In the genomic region with DNA sequence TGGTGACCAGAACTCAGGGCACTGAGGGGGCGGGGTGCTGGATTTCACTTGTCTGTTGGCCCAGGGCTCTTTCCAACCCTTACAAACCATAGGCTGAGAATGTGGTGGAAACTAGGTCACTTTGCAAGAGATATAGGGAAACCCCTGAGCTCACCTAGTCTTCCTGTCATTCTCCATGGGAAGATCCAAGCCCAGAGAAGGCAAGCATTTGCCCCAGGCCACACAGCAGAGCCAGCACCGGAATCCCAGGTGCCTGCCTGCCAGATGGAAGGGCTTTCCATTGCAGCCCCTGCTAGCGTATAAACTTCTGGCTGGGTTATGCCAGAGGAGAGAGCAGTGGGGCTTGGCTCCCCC, we compare ENCODE assay signal across 1 cellular context.
TF ChIP-seq lines count a peak whose summit lies in the region.

No MANE protein-coding gene starts in this region.

TF ChIP-seq in K562, 482 proteins besides CTCF, POLR2A, EP300 and RAD21 (continues in another document):
- no peak for TF ChIP-seq TEAD1 (CRISPR knock-in tag; IDR thresholded peaks at IDR 0.05)
- no peak for TF ChIP-seq PHF8 (IDR thresholded peaks at IDR 0.05; ENCODE audit: borderline replicate concordance, low read length)
- peak; percentile 79 for TF ChIP-seq BCOR (IDR thresholded peaks at IDR 0.05)
- no peak for TF ChIP-seq SP2 (IDR thresholded peaks at IDR 0.05; ENCODE audit: extremely low read depth, low read depth, low read length, poor library complexity, severe bottlenecking)
- TF ChIP-seq, protein P1, sequence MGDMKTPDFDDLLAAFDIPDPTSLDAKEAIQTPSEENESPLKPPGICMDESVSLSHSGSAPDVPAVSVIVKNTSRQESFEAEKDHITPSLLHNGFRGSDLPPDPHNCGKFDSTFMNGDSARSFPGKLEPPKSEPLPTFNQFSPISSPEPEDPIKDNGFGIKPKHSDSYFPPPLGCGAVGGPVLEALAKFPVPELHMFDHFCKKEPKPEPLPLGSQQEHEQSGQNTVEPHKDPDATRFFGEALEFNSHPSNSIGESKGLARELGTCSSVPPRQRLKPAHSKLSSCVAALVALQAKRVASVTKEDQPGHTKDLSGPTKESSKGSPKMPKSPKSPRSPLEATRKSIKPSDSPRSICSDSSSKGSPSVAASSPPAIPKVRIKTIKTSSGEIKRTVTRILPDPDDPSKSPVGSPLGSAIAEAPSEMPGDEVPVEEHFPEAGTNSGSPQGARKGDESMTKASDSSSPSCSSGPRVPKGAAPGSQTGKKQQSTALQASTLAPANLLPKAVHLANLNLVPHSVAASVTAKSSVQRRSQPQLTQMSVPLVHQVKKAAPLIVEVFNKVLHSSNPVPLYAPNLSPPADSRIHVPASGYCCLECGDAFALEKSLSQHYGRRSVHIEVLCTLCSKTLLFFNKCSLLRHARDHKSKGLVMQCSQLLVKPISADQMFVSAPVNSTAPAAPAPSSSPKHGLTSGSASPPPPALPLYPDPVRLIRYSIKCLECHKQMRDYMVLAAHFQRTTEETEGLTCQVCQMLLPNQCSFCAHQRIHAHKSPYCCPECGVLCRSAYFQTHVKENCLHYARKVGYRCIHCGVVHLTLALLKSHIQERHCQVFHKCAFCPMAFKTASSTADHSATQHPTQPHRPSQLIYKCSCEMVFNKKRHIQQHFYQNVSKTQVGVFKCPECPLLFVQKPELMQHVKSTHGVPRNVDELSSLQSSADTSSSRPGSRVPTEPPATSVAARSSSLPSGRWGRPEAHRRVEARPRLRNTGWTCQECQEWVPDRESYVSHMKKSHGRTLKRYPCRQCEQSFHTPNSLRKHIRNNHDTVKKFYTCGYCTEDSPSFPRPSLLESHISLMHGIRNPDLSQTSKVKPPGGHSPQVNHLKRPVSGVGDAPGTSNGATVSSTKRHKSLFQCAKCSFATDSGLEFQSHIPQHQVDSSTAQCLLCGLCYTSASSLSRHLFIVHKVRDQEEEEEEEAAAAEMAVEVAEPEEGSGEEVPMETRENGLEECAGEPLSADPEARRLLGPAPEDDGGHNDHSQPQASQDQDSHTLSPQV (IDR thresholded peaks at IDR 0.05), result no peak
- TF ChIP-seq NFE2L1 (tag; IDR thresholded peaks at IDR 0.05; ENCODE audit: borderline replicate concordance, low read depth), result no peak
- TF ChIP-seq RBBP5 (IDR thresholded peaks at IDR 0.05; ENCODE audit: borderline replicate concordance, insufficient read depth, low read length, poor library complexity, severe bottlenecking), result no peak
- TF ChIP-seq CHD2 (IDR thresholded peaks at IDR 0.05; ENCODE audit: low read depth, low read length), result no peak
- no peak for TF ChIP-seq KAT8 (IDR thresholded peaks at IDR 0.05; ENCODE audit: low read depth)
- no peak for TF ChIP-seq ZNF436 (CRISPR knock-in tag; IDR thresholded peaks at IDR 0.05)
- TF ChIP-seq ILF3 (IDR thresholded peaks at IDR 0.05; ENCODE audit: borderline replicate concordance), result no peak
- TF ChIP-seq U2AF2 (optimal IDR thresholded peaks at IDR 0.05; ENCODE audit: low read depth, low read length), result no peak
- no peak for TF ChIP-seq CBX1 (IDR thresholded peaks at IDR 0.05; ENCODE audit: low read depth)
- TF ChIP-seq, protein P2, sequence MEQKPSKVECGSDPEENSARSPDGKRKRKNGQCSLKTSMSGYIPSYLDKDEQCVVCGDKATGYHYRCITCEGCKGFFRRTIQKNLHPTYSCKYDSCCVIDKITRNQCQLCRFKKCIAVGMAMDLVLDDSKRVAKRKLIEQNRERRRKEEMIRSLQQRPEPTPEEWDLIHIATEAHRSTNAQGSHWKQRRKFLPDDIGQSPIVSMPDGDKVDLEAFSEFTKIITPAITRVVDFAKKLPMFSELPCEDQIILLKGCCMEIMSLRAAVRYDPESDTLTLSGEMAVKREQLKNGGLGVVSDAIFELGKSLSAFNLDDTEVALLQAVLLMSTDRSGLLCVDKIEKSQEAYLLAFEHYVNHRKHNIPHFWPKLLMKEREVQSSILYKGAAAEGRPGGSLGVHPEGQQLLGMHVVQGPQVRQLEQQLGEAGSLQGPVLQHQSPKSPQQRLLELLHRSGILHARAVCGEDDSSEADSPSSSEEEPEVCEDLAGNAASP (IDR thresholded peaks at IDR 0.05), result no peak
- TF ChIP-seq DMBX1 (CRISPR knock-in tag; IDR thresholded peaks at IDR 0.05; ENCODE audit: borderline replicate concordance), result no peak
- TF ChIP-seq, protein P3, sequence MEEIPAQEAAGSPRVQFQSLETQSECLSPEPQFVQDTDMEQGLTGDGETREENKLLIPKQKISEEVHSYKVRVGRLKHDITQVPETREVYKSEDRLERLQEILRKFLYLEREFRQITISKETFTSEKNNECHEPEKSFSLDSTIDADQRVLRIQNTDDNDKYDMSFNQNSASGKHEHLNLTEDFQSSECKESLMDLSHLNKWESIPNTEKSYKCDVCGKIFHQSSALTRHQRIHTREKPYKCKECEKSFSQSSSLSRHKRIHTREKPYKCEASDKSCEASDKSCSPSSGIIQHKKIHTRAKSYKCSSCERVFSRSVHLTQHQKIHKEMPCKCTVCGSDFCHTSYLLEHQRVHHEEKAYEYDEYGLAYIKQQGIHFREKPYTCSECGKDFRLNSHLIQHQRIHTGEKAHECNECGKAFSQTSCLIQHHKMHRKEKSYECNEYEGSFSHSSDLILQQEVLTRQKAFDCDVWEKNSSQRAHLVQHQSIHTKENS (CRISPR knock-in tag; IDR thresholded peaks at IDR 0.05), result no peak
- TF ChIP-seq SMAD4 (CRISPR knock-in tag; conservative IDR thresholded peaks at IDR 0.05), result no peak
- no peak for TF ChIP-seq ZKSCAN8 (CRISPR knock-in tag; IDR thresholded peaks at IDR 0.05)
- no peak for TF ChIP-seq ZFP1 (CRISPR knock-in tag; IDR thresholded peaks at IDR 0.05)
- no peak for TF ChIP-seq SREBF2 (CRISPR knock-in tag; IDR thresholded peaks at IDR 0.05)
- TF ChIP-seq ZNF668 (CRISPR knock-in tag; IDR thresholded peaks at IDR 0.05), result no peak
- TF ChIP-seq ZFP36 (IDR thresholded peaks at IDR 0.05; ENCODE audit: low read depth, low read length, partially characterized antibody), result peak; percentile 83
- TF ChIP-seq, protein P4, sequence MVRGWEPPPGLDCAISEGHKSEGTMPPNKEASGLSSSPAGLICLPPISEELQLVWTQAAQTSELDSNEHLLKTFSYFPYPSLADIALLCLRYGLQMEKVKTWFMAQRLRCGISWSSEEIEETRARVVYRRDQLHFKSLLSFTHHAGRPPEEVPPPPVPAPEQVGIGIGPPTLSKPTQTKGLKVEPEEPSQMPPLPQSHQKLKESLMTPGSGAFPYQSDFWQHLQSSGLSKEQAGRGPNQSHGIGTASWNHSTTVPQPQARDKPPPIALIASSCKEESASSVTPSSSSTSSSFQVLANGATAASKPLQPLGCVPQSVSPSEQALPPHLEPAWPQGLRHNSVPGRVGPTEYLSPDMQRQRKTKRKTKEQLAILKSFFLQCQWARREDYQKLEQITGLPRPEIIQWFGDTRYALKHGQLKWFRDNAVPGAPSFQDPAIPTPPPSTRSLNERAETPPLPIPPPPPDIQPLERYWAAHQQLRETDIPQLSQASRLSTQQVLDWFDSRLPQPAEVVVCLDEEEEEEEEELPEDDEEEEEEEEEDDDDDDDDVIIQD (CRISPR knock-in tag; IDR thresholded peaks at IDR 0.05), result no peak
- TF ChIP-seq SNIP1 (IDR thresholded peaks at IDR 0.05; ENCODE audit: low read depth), result no peak
- TF ChIP-seq BRF1 (IDR thresholded peaks at IDR 0.05; ENCODE audit: borderline replicate concordance, extremely low read depth, insufficient read length), result no peak
- TF ChIP-seq, protein P5, sequence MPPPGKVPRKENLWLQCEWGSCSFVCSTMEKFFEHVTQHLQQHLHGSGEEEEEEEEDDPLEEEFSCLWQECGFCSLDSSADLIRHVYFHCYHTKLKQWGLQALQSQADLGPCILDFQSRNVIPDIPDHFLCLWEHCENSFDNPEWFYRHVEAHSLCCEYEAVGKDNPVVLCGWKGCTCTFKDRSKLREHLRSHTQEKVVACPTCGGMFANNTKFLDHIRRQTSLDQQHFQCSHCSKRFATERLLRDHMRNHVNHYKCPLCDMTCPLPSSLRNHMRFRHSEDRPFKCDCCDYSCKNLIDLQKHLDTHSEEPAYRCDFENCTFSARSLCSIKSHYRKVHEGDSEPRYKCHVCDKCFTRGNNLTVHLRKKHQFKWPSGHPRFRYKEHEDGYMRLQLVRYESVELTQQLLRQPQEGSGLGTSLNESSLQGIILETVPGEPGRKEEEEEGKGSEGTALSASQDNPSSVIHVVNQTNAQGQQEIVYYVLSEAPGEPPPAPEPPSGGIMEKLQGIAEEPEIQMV (tag; conservative IDR thresholded peaks at IDR 0.05; ENCODE audit: low read depth), result no peak
- TF ChIP-seq ZNF707 (CRISPR knock-in tag; conservative IDR thresholded peaks at IDR 0.05), result no peak
- TF ChIP-seq, protein P6, sequence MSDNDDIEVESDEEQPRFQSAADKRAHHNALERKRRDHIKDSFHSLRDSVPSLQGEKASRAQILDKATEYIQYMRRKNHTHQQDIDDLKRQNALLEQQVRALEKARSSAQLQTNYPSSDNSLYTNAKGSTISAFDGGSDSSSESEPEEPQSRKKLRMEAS (CRISPR knock-in tag; IDR thresholded peaks at IDR 0.05), result no peak
- no peak for TF ChIP-seq MAFF (IDR thresholded peaks at IDR 0.05; ENCODE audit: low read length)
- TF ChIP-seq PHF20 (IDR thresholded peaks at IDR 0.05; ENCODE audit: partially characterized antibody), result no peak
- TF ChIP-seq, protein P7, sequence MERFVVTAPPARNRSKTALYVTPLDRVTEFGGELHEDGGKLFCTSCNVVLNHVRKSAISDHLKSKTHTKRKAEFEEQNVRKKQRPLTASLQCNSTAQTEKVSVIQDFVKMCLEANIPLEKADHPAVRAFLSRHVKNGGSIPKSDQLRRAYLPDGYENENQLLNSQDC (CRISPR knock-in tag; IDR thresholded peaks at IDR 0.05), result no peak
- TF ChIP-seq EGR1 (conservative IDR thresholded peaks at IDR 0.05), result peak; percentile 20; the same call in 1 of the 2 replicates
- no peak for TF ChIP-seq MED1 (CRISPR knock-in tag; IDR thresholded peaks at IDR 0.05; ENCODE audit: borderline replicate concordance)
- TF ChIP-seq, protein P8, sequence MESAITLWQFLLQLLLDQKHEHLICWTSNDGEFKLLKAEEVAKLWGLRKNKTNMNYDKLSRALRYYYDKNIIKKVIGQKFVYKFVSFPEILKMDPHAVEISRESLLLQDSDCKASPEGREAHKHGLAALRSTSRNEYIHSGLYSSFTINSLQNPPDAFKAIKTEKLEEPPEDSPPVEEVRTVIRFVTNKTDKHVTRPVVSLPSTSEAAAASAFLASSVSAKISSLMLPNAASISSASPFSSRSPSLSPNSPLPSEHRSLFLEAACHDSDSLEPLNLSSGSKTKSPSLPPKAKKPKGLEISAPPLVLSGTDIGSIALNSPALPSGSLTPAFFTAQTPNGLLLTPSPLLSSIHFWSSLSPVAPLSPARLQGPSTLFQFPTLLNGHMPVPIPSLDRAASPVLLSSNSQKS (CRISPR knock-in tag; IDR thresholded peaks at IDR 0.05), result no peak
- TF ChIP-seq, protein P9, sequence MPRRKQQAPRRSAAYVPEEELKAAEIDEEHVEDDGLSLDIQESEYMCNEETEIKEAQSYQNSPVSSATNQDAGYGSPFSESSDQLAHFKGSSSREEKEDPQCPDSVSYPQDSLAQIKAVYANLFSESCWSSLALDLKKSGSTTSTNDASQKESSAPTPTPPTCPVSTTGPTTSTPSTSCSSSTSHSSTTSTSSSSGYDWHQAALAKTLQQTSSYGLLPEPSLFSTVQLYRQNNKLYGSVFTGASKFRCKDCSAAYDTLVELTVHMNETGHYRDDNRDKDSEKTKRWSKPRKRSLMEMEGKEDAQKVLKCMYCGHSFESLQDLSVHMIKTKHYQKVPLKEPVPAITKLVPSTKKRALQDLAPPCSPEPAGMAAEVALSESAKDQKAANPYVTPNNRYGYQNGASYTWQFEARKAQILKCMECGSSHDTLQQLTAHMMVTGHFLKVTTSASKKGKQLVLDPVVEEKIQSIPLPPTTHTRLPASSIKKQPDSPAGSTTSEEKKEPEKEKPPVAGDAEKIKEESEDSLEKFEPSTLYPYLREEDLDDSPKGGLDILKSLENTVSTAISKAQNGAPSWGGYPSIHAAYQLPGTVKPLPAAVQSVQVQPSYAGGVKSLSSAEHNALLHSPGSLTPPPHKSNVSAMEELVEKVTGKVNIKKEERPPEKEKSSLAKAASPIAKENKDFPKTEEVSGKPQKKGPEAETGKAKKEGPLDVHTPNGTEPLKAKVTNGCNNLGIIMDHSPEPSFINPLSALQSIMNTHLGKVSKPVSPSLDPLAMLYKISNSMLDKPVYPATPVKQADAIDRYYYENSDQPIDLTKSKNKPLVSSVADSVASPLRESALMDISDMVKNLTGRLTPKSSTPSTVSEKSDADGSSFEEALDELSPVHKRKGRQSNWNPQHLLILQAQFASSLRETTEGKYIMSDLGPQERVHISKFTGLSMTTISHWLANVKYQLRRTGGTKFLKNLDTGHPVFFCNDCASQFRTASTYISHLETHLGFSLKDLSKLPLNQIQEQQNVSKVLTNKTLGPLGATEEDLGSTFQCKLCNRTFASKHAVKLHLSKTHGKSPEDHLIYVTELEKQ (CRISPR knock-in tag; IDR thresholded peaks at IDR 0.05), result no peak
- TF ChIP-seq, protein P10, sequence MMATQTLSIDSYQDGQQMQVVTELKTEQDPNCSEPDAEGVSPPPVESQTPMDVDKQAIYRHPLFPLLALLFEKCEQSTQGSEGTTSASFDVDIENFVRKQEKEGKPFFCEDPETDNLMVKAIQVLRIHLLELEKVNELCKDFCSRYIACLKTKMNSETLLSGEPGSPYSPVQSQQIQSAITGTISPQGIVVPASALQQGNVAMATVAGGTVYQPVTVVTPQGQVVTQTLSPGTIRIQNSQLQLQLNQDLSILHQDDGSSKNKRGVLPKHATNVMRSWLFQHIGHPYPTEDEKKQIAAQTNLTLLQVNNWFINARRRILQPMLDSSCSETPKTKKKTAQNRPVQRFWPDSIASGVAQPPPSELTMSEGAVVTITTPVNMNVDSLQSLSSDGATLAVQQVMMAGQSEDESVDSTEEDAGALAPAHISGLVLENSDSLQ (IDR thresholded peaks at IDR 0.05), result no peak
- TF ChIP-seq, protein P11, sequence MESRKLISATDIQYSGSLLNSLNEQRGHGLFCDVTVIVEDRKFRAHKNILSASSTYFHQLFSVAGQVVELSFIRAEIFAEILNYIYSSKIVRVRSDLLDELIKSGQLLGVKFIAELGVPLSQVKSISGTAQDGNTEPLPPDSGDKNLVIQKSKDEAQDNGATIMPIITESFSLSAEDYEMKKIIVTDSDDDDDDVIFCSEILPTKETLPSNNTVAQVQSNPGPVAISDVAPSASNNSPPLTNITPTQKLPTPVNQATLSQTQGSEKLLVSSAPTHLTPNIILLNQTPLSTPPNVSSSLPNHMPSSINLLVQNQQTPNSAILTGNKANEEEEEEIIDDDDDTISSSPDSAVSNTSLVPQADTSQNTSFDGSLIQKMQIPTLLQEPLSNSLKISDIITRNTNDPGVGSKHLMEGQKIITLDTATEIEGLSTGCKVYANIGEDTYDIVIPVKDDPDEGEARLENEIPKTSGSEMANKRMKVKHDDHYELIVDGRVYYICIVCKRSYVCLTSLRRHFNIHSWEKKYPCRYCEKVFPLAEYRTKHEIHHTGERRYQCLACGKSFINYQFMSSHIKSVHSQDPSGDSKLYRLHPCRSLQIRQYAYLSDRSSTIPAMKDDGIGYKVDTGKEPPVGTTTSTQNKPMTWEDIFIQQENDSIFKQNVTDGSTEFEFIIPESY (CRISPR knock-in tag; IDR thresholded peaks at IDR 0.05), result no peak
- TF ChIP-seq PHB2 (IDR thresholded peaks at IDR 0.05; ENCODE audit: low read depth), result no peak
- TF ChIP-seq RBM25 (IDR thresholded peaks at IDR 0.05; ENCODE audit: low read depth, low read length, severe bottlenecking), result peak; percentile 74
- TF ChIP-seq IFI16 (CRISPR knock-in tag; IDR thresholded peaks at IDR 0.05), result no peak
- TF ChIP-seq NBN (IDR thresholded peaks at IDR 0.05; ENCODE audit: low read depth), result no peak
- 0 out of 2 replicates have a peak, but pooled peaks have one; percentile 46 for TF ChIP-seq SMARCA5 (IDR thresholded peaks at IDR 0.05)
